ENCODE assay signal across 18 cellular contexts in the genomic region with DNA sequence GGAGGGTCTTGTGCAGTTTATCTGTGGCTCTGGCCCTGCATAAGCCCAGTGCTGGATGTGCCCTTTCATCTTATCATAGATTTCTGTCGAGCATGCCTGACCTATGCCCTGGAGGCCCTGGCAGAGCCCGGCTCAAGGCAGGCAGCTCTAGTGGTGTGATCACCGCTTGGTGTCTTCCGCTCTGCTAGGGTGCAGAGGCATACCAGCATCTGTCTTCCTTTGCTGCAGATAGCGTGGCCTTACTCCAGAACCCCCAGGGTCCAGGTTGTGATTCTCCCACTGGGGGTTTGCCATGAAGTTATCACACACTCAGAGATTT. TPM values are rescaled to one million over a fixed set of nuclear protein-coding genes. Genes with fewer than 3 reads are reported as not detected.
A peak's percentile ranks its signal among the peaks of the same experiment; 100 is the strongest.
DNase-seq lines count a peak whose midpoint lies in the region; ATAC-seq and TF ChIP-seq lines count a peak whose summit lies in the region.
"Had no signal": no experiment of that assay in that cellular context is flagged by ENCODE, and none has a peak within 500 bp of the region (broad histone marks: within the 10 kb centered on the region; RNA-seq: fewer than 3 reads in every experiment).

No MANE protein-coding gene starts in this region.

- WGBS in transverse colon (ENCODE audit: low coverage in 1 of 2), 2 donors, result 69% methylated on average over 5 of the region's 5 CpGs; no CpG with 5 or more reads in 1 of the 2 donors

- H3K4me1 ChIP-seq in BLaER1 treated with 17β-estradiol and CSF1 and Interleukin-3, amounts not matched to agents 10 nM and 100 nM, result peaks cover 0 to 29% (median 21%) of the 10 kb centered on the region in 10 experiments; a peak in 13 of 20 replicates
- H3K4me1 ChIP-seq in mucosa of descending colon (ENCODE audit: low read depth) (peaks cover 3% of the 10 kb centered on the region), transverse colon (peaks cover 0 to 15% (median 5%) of the 10 kb centered on the region in 4 donors)

- H3K27me3 ChIP-seq in BLaER1 treated with 17β-estradiol and CSF1 and Interleukin-3, amounts not matched to agents 10 nM and 100 nM, result no peaks in the 10 kb centered on the region
- H3K27me3 ChIP-seq in transverse colon, result no peaks in the 10 kb centered on the region

- peaks cover 0 to 6% (median 0%) of the 10 kb centered on the region in 11 experiments; a peak in 1 of 22 replicates for H3K9me3 ChIP-seq in BLaER1 treated with 17β-estradiol and CSF1 and Interleukin-3, amounts not matched to agents 10 nM and 100 nM (replicated peaks in 1 of 11)
- H3K9me3 ChIP-seq in mucosa of descending colon, result no peaks in the 10 kb centered on the region
- H3K9me3 ChIP-seq in transverse colon, result no peaks in the 10 kb centered on the region
- H3K9me3 ChIP-seq: A549, SK-N-SH had no signal

- TF ChIP-seq EP300 in transverse colon (IDR thresholded peaks at IDR 0.05; ENCODE audit: low read depth), result no peak

- no peaks in the 10 kb centered on the region for H3K36me3 ChIP-seq in BLaER1 treated with 17β-estradiol and CSF1 and Interleukin-3, amounts not matched to agents 10 nM and 100 nM
- H3K36me3 ChIP-seq in mucosa of descending colon (ENCODE audit: low read depth) (no peaks in the 10 kb centered on the region), transverse colon (no peaks in the 10 kb centered on the region)

- H3K4me3 ChIP-seq in BLaER1 treated with 17β-estradiol and CSF1 and Interleukin-3, amounts not matched to agents 10 nM and 100 nM, result no peak overlapping the region
- no peak overlapping the region for H3K4me3 ChIP-seq in mucosa of descending colon
- no peak overlapping the region for H3K4me3 ChIP-seq in transverse colon
- H3K4me3 ChIP-seq: A549, GM23248, K562 had no signal

- TF ChIP-seq POLR2A in transverse colon (IDR thresholded peaks at IDR 0.05), result no peak

- in situ Hi-C loops in transverse colon (cut with MboI; ENCODE audit: low pct_ligation_motif_present in 1 of 4, low pct_unique_long_range_greater_than_20kb in 1 of 4, low sequenced_read_pairs in 3 of 4), result no loop called here

- no peaks in the 10 kb centered on the region for H3K9me3 Mint-ChIP-seq in chondrocyte (ENCODE audit: low read depth)

- H3K27me3 Mint-ChIP-seq in chondrocyte (ENCODE audit: low read depth), result peaks cover 5% of the 10 kb centered on the region

- H3K9ac ChIP-seq in BLaER1 treated with 17β-estradiol and CSF1 and Interleukin-3, amounts not matched to agents 10 nM and 100 nM, result no peak overlapping the region
- H3K9ac ChIP-seq: GM23248, SK-N-SH had no signal

- DNase-seq in chondrocyte (ENCODE audit: low spot score) (peak; percentile 37), mucosa of descending colon (no peak), transverse colon (no peak), HT-29 (ENCODE audit: low spot score) (no peak), NCI-H524 (lab: John Stamatoyannopoulos, UW) (no peak)
- DNase-seq in activated CD4-positive, CD25-positive, alpha-beta regulatory T cell treated with anti-CD3 and anti-CD28 coated beads, Interleukin-2, amount 50 U/mL, for 72 hours, result no peak
- DNase-seq: C1 segment of cervical spinal cord, GM23248, HCEC 1CT, NCI-H1105, NCI-H2081, NCI-H510A, NCI-H774, SHP77 treated with DMSO at 0.1 percent for 48 hours, SK-N-SH had no signal

- ATAC-seq in mucosa of descending colon, result peak; percentile 55
- ATAC-seq: A549, K562 had no signal

- H3K4me1 Mint-ChIP-seq in chondrocyte (ENCODE audit: low read depth), result peaks cover 6% of the 10 kb centered on the region

- H3K4me3 Mint-ChIP-seq in chondrocyte (ENCODE audit: unreplicated experiment), result no peak overlapping the region

- no peak overlapping the region for H3K27ac ChIP-seq in BLaER1 treated with 17β-estradiol and CSF1 and Interleukin-3, amounts not matched to agents 10 nM and 100 nM
- peak overlapping the region in 3 of 4 donors; percentile 41 to 73 (median 61) for H3K27ac ChIP-seq in transverse colon
- H3K27ac ChIP-seq: A549, GM23248 had no signal

- TF ChIP-seq CTCF in chondrocyte (IDR thresholded peaks at IDR 0.05), result no peak
- TF ChIP-seq CTCF in mucosa of descending colon (IDR thresholded peaks at IDR 0.05), result no peak
- TF ChIP-seq CTCF in transverse colon (IDR thresholded peaks at IDR 0.05), result no peak

- H4K20me1 ChIP-seq in BLaER1 treated with 17β-estradiol and CSF1 and Interleukin-3, amounts not matched to agents 10 nM and 100 nM, result no peaks in the 10 kb centered on the region; a peak in 1 of 22 replicates

- intact Hi-C loops in mucosa of descending colon (cut with DNase I, micrococcal nuclease), result no loop called here
- intact Hi-C loops in transverse colon (cut with DNase I; ENCODE audit: low total_unique reads), result no loop called here

- H3K4me2 ChIP-seq in BLaER1 treated with 17β-estradiol and CSF1 and Interleukin-3, amounts not matched to agents 10 nM and 100 nM, result peak overlapping the region in 7 of 11 experiments; percentile 22 to 59 (median 49); a peak in 13 of 22 replicates
- H3K4me2 ChIP-seq: A549, SK-N-SH had no signal

- no peak overlapping the region for H3K27ac Mint-ChIP-seq in chondrocyte (ENCODE audit: unreplicated experiment)

- no peaks in the 10 kb centered on the region for H3K36me3 Mint-ChIP-seq in chondrocyte (ENCODE audit: low read depth)

RNA-seq across cellular contexts. Expression of gene TRAF3IP1, which starts 13.7 kb away (rescaled TPM):
- total RNA-seq in chondrocyte (15.1 to 21.1 TPM (median 15.8 TPM) in 3 replicates), mucosa of descending colon (10 to 100 TPM; 13.3 to 37.5 (median 16.3) TPM), transverse colon (10 to 100 TPM in 3 of 4 donors, 1 to 10 TPM in 1; 1.1 to 14.1 (median 10.4) TPM)
- 2.4 and 3.6 TPM in 2 replicates for total RNA-seq in HT-29 (2014; rRNA removed; shearing (Covaris generic))

RNA-seq across cellular contexts. Expression of gene PER2, which starts 18.2 kb away (rescaled TPM):
- total RNA-seq in chondrocyte (2.7 to 3.3 TPM (median 2.9 TPM) in 3 replicates), mucosa of descending colon (10 to 100 TPM; 22.6 to 26.8 (median 22.6) TPM), transverse colon (10 to 100 TPM; 19.1 to 67.3 (median 32.3) TPM)
- 26.6 and 28.3 TPM in 2 replicates for total RNA-seq in HT-29 (2014; rRNA removed; shearing (Covaris generic))

Comparison
In these comparisons a context has a peak if more than half of its experiments do, and no peak if none do; other contexts are left out.
1. H3K27ac ChIP-seq: peak in transverse colon (3 of 4); none in BLaER1 treated with 17β-estradiol and CSF1 and Interleukin-3, amounts not matched to agents 10 nM and 100 nM (0 of 11).